ENCODE assay signal across 9 cellular contexts in the genomic region with DNA sequence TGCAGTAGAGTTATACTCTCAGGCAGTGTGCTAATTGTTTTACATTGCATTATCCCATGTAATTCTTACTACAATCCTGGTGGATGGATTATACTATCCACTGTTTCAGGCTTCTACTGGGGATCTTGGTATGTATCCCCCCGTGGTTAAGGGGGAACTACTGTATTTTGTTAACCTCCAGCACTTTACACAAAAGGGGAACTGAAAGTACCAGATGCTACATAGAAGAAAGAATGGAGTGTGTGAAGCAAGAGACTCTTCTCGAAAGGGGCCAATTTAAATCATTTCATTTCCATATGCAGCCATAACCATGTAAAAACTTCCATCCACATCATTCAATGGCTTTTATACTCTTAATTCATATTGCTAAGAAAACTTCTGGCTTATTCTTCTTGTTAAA.
DNase-seq lines count a peak whose midpoint lies in the region; ATAC-seq, FAIRE-seq and TF ChIP-seq lines count a peak whose summit lies in the region.
"Had no signal": no experiment of that assay in that cellular context is flagged by ENCODE, and none has a peak within 500 bp of the region (broad histone marks: within the 10 kb centered on the region; RNA-seq: fewer than 3 reads in every experiment).

No MANE protein-coding gene starts in this region.

- CTCF ChIA-PET in HEK293T (lab: Yijun Ruan, JAX), result no interaction called here

- H3K4me1 Mint-ChIP-seq in effector memory CD8-positive, alpha-beta T cell (ENCODE audit: low read depth in 2 of 2), result peaks cover 3 to 4% of the 10 kb centered on the region in 2 donors

- ATAC-seq in GM21576 (IDR thresholded peaks at IDR 0.05; ENCODE audit: unreplicated experiment) (peak; percentile 98), HG03442 (IDR thresholded peaks at IDR 0.05; ENCODE audit: unreplicated experiment) (peak; percentile 99)
- ATAC-seq in effector memory CD8-positive, alpha-beta T cell (replicated peaks), result peak; percentile 29

- no peaks in the 10 kb centered on the region for H3K9me3 Mint-ChIP-seq in effector memory CD8-positive, alpha-beta T cell

- FAIRE-seq in GM18507 (lab: Jason Lieb, UNC), result peak; percentile 88

- DNase-seq in GM18507 (ENCODE audit: extremely low spot score, insufficient read length, low read depth) (no peak), NCI-H2029 treated with DMSO at 0.1 percent for 48 hours (lab: John Stamatoyannopoulos, UW) (no peak), NCI-H1930 (lab: John Stamatoyannopoulos, UW) (no peak), OCI-M2 (lab: John Stamatoyannopoulos, UW; ENCODE audit: unreplicated experiment) (no peak), HEK293T (ENCODE audit: extremely low spot score) (no peak)
- no peak for DNase-seq in effector memory CD8-positive, alpha-beta T cell
- DNase-seq: caudate nucleus had no signal

- H3K4me3 Mint-ChIP-seq in effector memory CD8-positive, alpha-beta T cell, result no peak overlapping the region

- no peaks in the 10 kb centered on the region for H3K36me3 Mint-ChIP-seq in effector memory CD8-positive, alpha-beta T cell (ENCODE audit: insufficient read depth)

- no peaks in the 10 kb centered on the region for H3K27me3 Mint-ChIP-seq in effector memory CD8-positive, alpha-beta T cell

- POLR2A ChIA-PET in HEK293T (lab: Yijun Ruan, JAX), result no interaction called here

- no peak overlapping the region for H3K27ac Mint-ChIP-seq in effector memory CD8-positive, alpha-beta T cell

TF ChIP-seq in HEK293T, 16 proteins besides CTCF, POLR2A, EP300 and RAD21:
- TF ChIP-seq SP1 (IDR thresholded peaks at IDR 0.05), result no peak
- TF ChIP-seq FOXK2 (IDR thresholded peaks at IDR 0.05), result no peak
- TF ChIP-seq HDGF (IDR thresholded peaks at IDR 0.05; ENCODE audit: borderline replicate concordance), result no peak
- TF ChIP-seq ARNT (IDR thresholded peaks at IDR 0.05), result no peak
- no peak for TF ChIP-seq TARDBP (IDR thresholded peaks at IDR 0.05)
- TF ChIP-seq FOXA1 (IDR thresholded peaks at IDR 0.05), result no peak
- TF ChIP-seq BHLHE40 (IDR thresholded peaks at IDR 0.05; ENCODE audit: borderline replicate concordance), result no peak
- no peak for TF ChIP-seq LEF1 (IDR thresholded peaks at IDR 0.05; ENCODE audit: borderline replicate concordance)
- TF ChIP-seq, protein P1, sequence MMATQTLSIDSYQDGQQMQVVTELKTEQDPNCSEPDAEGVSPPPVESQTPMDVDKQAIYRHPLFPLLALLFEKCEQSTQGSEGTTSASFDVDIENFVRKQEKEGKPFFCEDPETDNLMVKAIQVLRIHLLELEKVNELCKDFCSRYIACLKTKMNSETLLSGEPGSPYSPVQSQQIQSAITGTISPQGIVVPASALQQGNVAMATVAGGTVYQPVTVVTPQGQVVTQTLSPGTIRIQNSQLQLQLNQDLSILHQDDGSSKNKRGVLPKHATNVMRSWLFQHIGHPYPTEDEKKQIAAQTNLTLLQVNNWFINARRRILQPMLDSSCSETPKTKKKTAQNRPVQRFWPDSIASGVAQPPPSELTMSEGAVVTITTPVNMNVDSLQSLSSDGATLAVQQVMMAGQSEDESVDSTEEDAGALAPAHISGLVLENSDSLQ (IDR thresholded peaks at IDR 0.05), result no peak
- TF ChIP-seq NFRKB (IDR thresholded peaks at IDR 0.05), result no peak
- TF ChIP-seq L3MBTL2 (conservative IDR thresholded peaks at IDR 0.05), result no peak
- TF ChIP-seq ELF4 (IDR thresholded peaks at IDR 0.05), result no peak
- TF ChIP-seq FOXM1 (IDR thresholded peaks at IDR 0.05; ENCODE audit: borderline replicate concordance), result no peak
- no peak for TF ChIP-seq ZNF384 (IDR thresholded peaks at IDR 0.05)
- no peak for TF ChIP-seq SUZ12 (IDR thresholded peaks at IDR 0.05)

Comparison
In these comparisons a context has a peak if more than half of its experiments do, and no peak if none do; other contexts are left out.
1. ATAC-seq: peak in every context shown above with its lines; median percentile 99 in HG03442; 98 in GM21576; 29 in effector memory CD8-positive, alpha-beta T cell.